ENCODE assay signal across 22 cellular contexts in the genomic region with DNA sequence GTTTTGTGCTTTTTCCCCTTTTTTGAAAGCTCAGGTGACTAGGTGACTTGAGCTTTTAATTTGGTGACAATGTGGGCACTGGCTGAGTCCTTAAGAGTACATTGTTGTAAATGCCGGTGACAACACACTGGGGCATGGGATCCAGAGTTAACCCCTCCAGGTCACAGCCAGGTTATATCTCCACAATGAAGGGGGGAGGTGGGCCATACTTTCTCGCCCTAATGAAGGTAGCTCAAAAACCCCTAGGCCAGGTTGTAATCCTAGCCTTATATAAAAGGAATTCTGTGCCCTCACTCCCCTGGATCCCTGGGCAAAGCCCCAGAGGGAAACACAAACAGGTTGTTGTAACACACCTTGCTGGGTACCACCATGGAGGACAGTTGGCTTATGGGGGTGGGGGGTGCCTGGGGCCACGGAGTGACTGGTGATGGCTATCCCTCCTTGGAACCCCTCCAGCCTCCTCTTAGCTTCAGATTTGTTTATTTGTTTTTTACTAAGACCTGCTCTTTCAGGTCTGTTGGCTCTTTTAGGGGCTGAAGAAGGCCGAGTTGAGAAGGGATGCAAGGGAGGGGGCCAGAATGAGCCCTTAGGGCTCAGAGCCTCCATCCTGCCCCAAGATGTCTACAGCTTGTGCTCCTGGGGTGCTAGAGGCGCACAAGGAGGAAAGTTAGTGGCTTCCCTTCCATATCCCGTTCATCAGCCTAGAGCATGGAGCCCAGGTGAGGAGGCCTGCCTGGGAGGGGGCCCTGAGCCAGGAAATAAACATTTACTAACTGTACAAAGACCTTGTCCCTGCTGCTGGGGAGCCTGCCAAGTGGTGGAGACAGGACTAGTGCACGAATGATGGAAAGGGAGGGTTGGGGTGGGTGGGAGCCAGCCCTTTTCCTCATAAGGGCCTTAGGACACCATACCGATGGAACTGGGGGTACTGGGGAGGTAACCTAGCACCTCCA. TPM values are rescaled to one million over a fixed set of nuclear protein-coding genes. Genes with fewer than 3 reads are reported as not detected.
DNase-seq lines count a peak whose midpoint lies in the region; ATAC-seq and TF ChIP-seq lines count a peak whose summit lies in the region.
"Had no signal": no experiment of that assay in that cellular context is flagged by ENCODE, and none has a peak within 500 bp of the region (broad histone marks: within the 10 kb centered on the region; RNA-seq: fewer than 3 reads in every experiment).

No MANE protein-coding gene starts in this region.

- 82 to 87% (median 86%) methylated on average over 8 of the region's 8 CpGs for WGBS in heart left ventricle, 4 donors
- 34 to 63% (median 52%) methylated on average over 8 of the region's 8 CpGs for WGBS in stomach, 5 donors

- H3K4me3 ChIP-seq in heart left ventricle (no peak overlapping the region), colonic mucosa (no peak overlapping the region), mucosa of descending colon (no peak overlapping the region), stomach (no peak overlapping the region)
- H3K4me3 ChIP-seq: gastroesophageal sphincter, pancreas had no signal

- peaks cover 0 to 25% (median 15%) of the 10 kb centered on the region in 12 donors for H3K4me1 ChIP-seq in heart left ventricle
- peaks cover 3% of the 10 kb centered on the region for H3K4me1 ChIP-seq in colonic mucosa
- H3K4me1 ChIP-seq in mucosa of descending colon (ENCODE audit: low read depth) = peaks cover 15% of the 10 kb centered on the region
- H3K4me1 ChIP-seq in stomach = peaks cover 17 to 59% (median 36%) of the 10 kb centered on the region in 4 donors

- ATAC-seq in heart left ventricle (no peak), mucosa of descending colon (no peak), omental fat pad (ENCODE audit: low FRiP score) (no peak)
- ATAC-seq: activated T-cell treated with anti-CD3 and anti-CD28 coated beads, Interleukin-2, amount 50 U/mL, for 72 hours; gastroesophageal sphincter; naive thymus-derived CD4-positive, alpha-beta T cell; pancreas; T-helper 17 cell had no signal

- DNase-seq in cardiac septum (ENCODE audit: low spot score) (peak; percentile 60), heart left ventricle (no peak), colonic mucosa (no peak), mucosa of descending colon (peak in 2 of 3 donors; percentile 38 to 39), stomach (peak; percentile 67), omental fat pad (ENCODE audit: low spot score) (no peak), medulla oblongata (ENCODE audit: extremely low spot score) (no peak)
- DNase-seq in stimulated activated CD4-positive, alpha-beta T cell treated with anti-CD3 and anti-CD28 coated beads, Interleukin-4, amount 100 ng/mL, for 1 hour = no peak
- DNase-seq: activated CD4-positive, alpha-beta T cell treated with anti-CD3 and anti-CD28 coated beads, Interleukin-2, amount 10 ng/mL, durations not matched to agents 24 days and 14 days; activated naive CD4-positive, alpha-beta T cell treated with Interleukin-2 at 50 U/mL for 16 hours; activated T-cell treated with anti-CD3 and anti-CD28 coated beads, Interleukin-2, amount 50 U/mL, for 72 hours; CD8-positive, alpha-beta memory T cell; DMS53; GF-D8; Karpas-422; naive thymus-derived CD4-positive, alpha-beta T cell; NCI-H2171; NCI-H510A treated with DMSO at 0.1 percent for 48 hours; pancreas; stimulated activated CD8-positive, alpha-beta memory T cell treated with anti-CD3 and anti-CD28 coated beads, Interleukin-4, amount 100 ng/mL, for 48 hours had no signal

- no peak for TF ChIP-seq POLR2A in heart left ventricle (IDR thresholded peaks at IDR 0.05)
- TF ChIP-seq POLR2A in stomach (IDR thresholded peaks at IDR 0.05) = no peak

- no peaks in the 10 kb centered on the region for H3K9me3 ChIP-seq in heart left ventricle
- H3K9me3 ChIP-seq in colonic mucosa = no peaks in the 10 kb centered on the region
- H3K9me3 ChIP-seq in mucosa of descending colon = no peaks in the 10 kb centered on the region
- H3K9me3 ChIP-seq in stomach = no peaks in the 10 kb centered on the region
- H3K9me3 ChIP-seq: gastroesophageal sphincter, pancreas had no signal

- H3K27me3 ChIP-seq in heart left ventricle = no peaks in the 10 kb centered on the region
- no peaks in the 10 kb centered on the region for H3K27me3 ChIP-seq in colonic mucosa
- H3K27me3 ChIP-seq in stomach = no peaks in the 10 kb centered on the region
- H3K27me3 ChIP-seq: gastroesophageal sphincter, pancreas had no signal

- TF ChIP-seq EP300 in stomach (IDR thresholded peaks at IDR 0.05) = no peak

- peak overlapping the region in 4 of 12 donors; percentile 89 to 99 (median 96) for H3K27ac ChIP-seq in heart left ventricle
- H3K27ac ChIP-seq in colonic mucosa = peak overlapping the region; percentile 98
- peak overlapping the region in 4 of 5 donors; percentile 60 to 99 (median 96) for H3K27ac ChIP-seq in stomach

- H3K36me3 ChIP-seq in heart left ventricle (no peaks in the 10 kb centered on the region), colonic mucosa (no peaks in the 10 kb centered on the region), mucosa of descending colon (ENCODE audit: low read depth) (no peaks in the 10 kb centered on the region), stomach (no peaks in the 10 kb centered on the region)
- H3K36me3 ChIP-seq: gastroesophageal sphincter, pancreas had no signal

- H3K9ac ChIP-seq in colonic mucosa (ENCODE audit: low read depth in 2 of 2, low read length in 2 of 2) = peak overlapping the region; percentile 46 to 64

- TF ChIP-seq CTCF in heart left ventricle (IDR thresholded peaks at IDR 0.05) = no peak
- TF ChIP-seq CTCF in colonic mucosa (IDR thresholded peaks at IDR 0.05) = no peak
- TF ChIP-seq CTCF in mucosa of descending colon (IDR thresholded peaks at IDR 0.05) = no peak
- no peak for TF ChIP-seq CTCF in stomach (IDR thresholded peaks at IDR 0.05)
- TF ChIP-seq CTCF in omental fat pad (IDR thresholded peaks at IDR 0.05) = no peak

- intact Hi-C loops in cardiac septum (cut with DNase I) (loop anchor here (2.0 to 5.0 kb wide), 3 partner anchors 46 to 101 kb away; no protein-coding TSS in a partner anchor), heart left ventricle (cut with DNase I) (loop anchor here in 8 of 10 donors (2.0 to 10.0 kb wide), 7 partner anchors 45 to 311 kb away; no protein-coding TSS in a partner anchor), colonic mucosa (cut with DNase I) (loop anchor here (2.0 kb wide), 2 partner anchors 185 to 311 kb away; no protein-coding TSS in a partner anchor), mucosa of descending colon (cut with DNase I, micrococcal nuclease) (loop anchor here (2.0 to 10.0 kb wide), 3 partner anchors 103 to 311 kb away; no protein-coding TSS in a partner anchor), stomach (cut with DNase I; ENCODE audit: low total_unique reads) (loop anchor here (5.0 to 10.0 kb wide), 2 partner anchors 103 to 309 kb away; no protein-coding TSS in a partner anchor)

RNA-seq across cellular contexts. Expression of a gene that starts 2.2 kb away (rescaled TPM):
- total RNA-seq in cardiac septum = 233 TPM
- 100 to 1,000 TPM in 7 of 9 donors, 10 to 100 TPM in 2; 83.0 to 238 (median 171) TPM for total RNA-seq in heart left ventricle
- polyA plus RNA-seq in heart left ventricle = 100 to 1,000 TPM; 139 to 254 TPM
- 100 to 1,000 TPM; 113 to 216 TPM for total RNA-seq in colonic mucosa
- total RNA-seq in mucosa of descending colon = 100 to 1,000 TPM in 1 of 3 donors, 10 to 100 TPM in 2; 89.4 to 165 (median 94.7) TPM
- 100 to 1,000 TPM; 193 to 438 (median 352) TPM for total RNA-seq in stomach
- polyA plus RNA-seq in stomach = 10 to 100 TPM; 28.6 to 87.7 (median 31.5) TPM
- 100 to 1,000 TPM; 157 to 656 (median 510) TPM for total RNA-seq in omental fat pad
- polyA plus RNA-seq: CD8-positive, alpha-beta memory T cell had no signal

Comparison
In these comparisons a context has a peak if more than half of its experiments do, and no peak if none do; other contexts are left out.
1. DNase-seq: peak in cardiac septum (single experiment), mucosa of descending colon (2 of 3) and stomach (single experiment); none in heart left ventricle (0 of 5), colonic mucosa (single experiment), stimulated activated CD4-positive, alpha-beta T cell treated with anti-CD3 and anti-CD28 coated beads, Interleukin-4, amount 100 ng/mL, for 1 hour (single experiment), omental fat pad (single experiment) and medulla oblongata (single experiment).